Comparison of ENCODE assay signal across 12 cellular contexts in genomic region chrX:1661922-1662221, GRCh38. TPM values are rescaled to one million over a fixed set of nuclear protein-coding genes. Genes with fewer than 3 reads are reported as not detected.
DNase-seq lines count a peak whose midpoint lies in the region; ATAC-seq, FAIRE-seq and TF ChIP-seq lines count a peak whose summit lies in the region.
"Had no signal": no experiment of that assay in that cellular context is flagged by ENCODE, and none has a peak within 500 bp of the region (broad histone marks: within the 10 kb centered on the region; RNA-seq: fewer than 3 reads in every experiment).

No MANE protein-coding gene starts in this region.

- peaks cover 2 to 5% of the 10 kb centered on the region in 2 donors for H3K9me3 ChIP-seq in neuronal stem cell (replicated peaks in 1 of 2; ENCODE audit: control insufficient read depth in 2 of 2, insufficient read depth in 1 of 2, low read depth in 1 of 2, low read length in 2 of 2)
- no peaks in the 10 kb centered on the region for H3K9me3 ChIP-seq in HepG2 (ENCODE audit: low read length)
- H3K9me3 ChIP-seq: SJCRH30 had no signal

- H3K23ac ChIP-seq in neuronal stem cell (ENCODE audit: low read depth, low read length, poor library complexity) = no peak overlapping the region

- H3K27ac ChIP-seq in neuronal stem cell (replicated peaks; ENCODE audit: low read length) = no peak overlapping the region
- H3K27ac ChIP-seq in HepG2 (ENCODE audit: extremely low read length, insufficient read depth, low read length) = no peak overlapping the region
- H3K27ac ChIP-seq: foreskin keratinocyte, SJCRH30 had no signal

- H2BK120ac ChIP-seq in neuronal stem cell (ENCODE audit: low read depth, low read length) = no peak overlapping the region

- WGBS in neuronal stem cell (ENCODE audit: extremely low coverage in 2 of 2, insufficient read length in 2 of 2, insufficient replicate concordance in 1 of 2), 2 donors = no CpG with 5 or more reads among the region's 15 CpGs
- 86% methylated on average over 15 of the region's 15 CpGs for WGBS in HepG2 (ENCODE audit: low lambda C conversion rate)

- no peak for TF ChIP-seq RAD21 in HepG2 (CRISPR knock-in tag; IDR thresholded peaks at IDR 0.05)

- H3K27me3 ChIP-seq in neuronal stem cell (ENCODE audit: control insufficient read depth in 3 of 3, insufficient read depth in 3 of 3, low read depth in 1 of 3, low read length in 3 of 3) (no peaks in the 10 kb centered on the region), HepG2 (ENCODE audit: control insufficient read depth in 1 of 2, insufficient read depth in 2 of 2, low read length in 2 of 2) (no peaks in the 10 kb centered on the region)
- H3K27me3 ChIP-seq: foreskin keratinocyte, SJCRH30 had no signal

- H2AK5ac ChIP-seq in neuronal stem cell (ENCODE audit: low read depth, low read length) = peak overlapping the region; percentile 72

- no peak for TF ChIP-seq CTCF in HepG2 (CRISPR knock-in tag; IDR thresholded peaks at IDR 0.05)

- H3K27ac Mint-ChIP-seq in activated T-helper 1 cell treated with anti-CD3 and anti-CD28 coated beads, Interleukin-12 subunit alpha, Interleukin-12 subunit beta, Interleukin-2, Interleukin-4 antibody, amounts not matched to agents 30 ng/mL and 10 ng/mL and 1 ng/mL, durations not matched to agents 14 hours and 24 hours and 36 hours = peak overlapping the region; percentile 73

- H3K9ac ChIP-seq in neuronal stem cell (ENCODE audit: low read depth, low read length, poor library complexity) = peak overlapping the region; percentile 36
- no peak overlapping the region for H3K9ac ChIP-seq in HepG2 (ENCODE audit: insufficient read depth, low read depth, low read length)

- TF ChIP-seq POLR2A in HepG2 (IDR thresholded peaks at IDR 0.05; ENCODE audit: insufficient read depth in 1 of 2, low read depth in 2 of 2, low read length in 2 of 2) = no peak

- CTCF ChIA-PET in HepG2 (lab: Yijun Ruan, JAX; ENCODE audit: low intra/inter-chr PET ratio, low total read pairs) = no interaction called here

- POLR2A ChIA-PET in HepG2 (lab: Yijun Ruan, JAX) = no interaction called here

- H3K14ac ChIP-seq in neuronal stem cell (ENCODE audit: low read length) = no peak overlapping the region

- no peak overlapping the region for H4K91ac ChIP-seq in neuronal stem cell (ENCODE audit: low read depth, low read length, poor library complexity)

- peak overlapping the region; percentile 92 for H2BK12ac ChIP-seq in neuronal stem cell (ENCODE audit: low read length)

- TF ChIP-seq EP300 in HepG2 (IDR thresholded peaks at IDR 0.05; ENCODE audit: low read depth in 2 of 2, low read length in 2 of 2) (no peak), HepG2 (CRISPR knock-in tag; IDR thresholded peaks at IDR 0.05; ENCODE audit: borderline replicate concordance) (no peak)

- H3K4me1 ChIP-seq in neuronal stem cell (ENCODE audit: control insufficient read depth in 2 of 2, insufficient read depth in 1 of 2, low read depth in 1 of 2, low read length in 2 of 2) = peaks cover 6 to 8% of the 10 kb centered on the region in 2 donors
- no peaks in the 10 kb centered on the region for H3K4me1 ChIP-seq in HepG2 (ENCODE audit: insufficient read depth, low read length)

- H3K18ac ChIP-seq in neuronal stem cell (ENCODE audit: low read length) = peak overlapping the region; percentile 75

- no peak overlapping the region for H4K8ac ChIP-seq in neuronal stem cell (ENCODE audit: low read depth, low read length)

- no peak for DNase-seq in activated T-helper 1 cell treated with anti-CD3 and anti-CD28 coated beads, Interleukin-12 subunit alpha, Interleukin-12 subunit beta, Interleukin-2, Interleukin-4 antibody, amounts not matched to agents 30 ng/mL and 10 ng/mL and 1 ng/mL, durations not matched to agents 14 hours and 24 hours and 36 hours (ENCODE audit: low spot score)
- DNase-seq in neuronal stem cell (ENCODE audit: low spot score) = no peak
- DNase-seq in HepG2 (ENCODE audit: low spot score) = no peak
- DNase-seq: foreskin keratinocyte, kidney glomerular epithelial cell, NCI-H1417, SJCRH30 had no signal

- H3K27me3 Mint-ChIP-seq in activated T-helper 1 cell treated with anti-CD3 and anti-CD28 coated beads, Interleukin-12 subunit alpha, Interleukin-12 subunit beta, Interleukin-2, Interleukin-4 antibody, amounts not matched to agents 30 ng/mL and 10 ng/mL and 1 ng/mL, durations not matched to agents 14 hours and 24 hours and 36 hours (ENCODE audit: insufficient read depth) = no peaks in the 10 kb centered on the region

- peak overlapping the region; percentile 75 for H2BK15ac ChIP-seq in neuronal stem cell (ENCODE audit: low read length)

- peak overlapping the region; percentile 84 for H3K4me3 Mint-ChIP-seq in activated T-helper 1 cell treated with anti-CD3 and anti-CD28 coated beads, Interleukin-12 subunit alpha, Interleukin-12 subunit beta, Interleukin-2, Interleukin-4 antibody, amounts not matched to agents 30 ng/mL and 10 ng/mL and 1 ng/mL, durations not matched to agents 14 hours and 24 hours and 36 hours

- no peak overlapping the region for H3K4ac ChIP-seq in neuronal stem cell (ENCODE audit: low read length)

- H2BK5ac ChIP-seq in neuronal stem cell (ENCODE audit: low read length) = no peak overlapping the region

- in situ Hi-C loops in HepG2 (cut with HindIII; ENCODE audit: extremely low pct_ligation_motif_present, low pct_unique_long_range_greater_than_20kb) = no loop called here

- H3K79me1 ChIP-seq in neuronal stem cell (ENCODE audit: low read depth, low read length) = peaks cover 1% of the 10 kb centered on the region

- peak overlapping the region; percentile 52; the same call in 1 of the 2 replicates for H3K4me3 ChIP-seq in GM08714 (ENCODE audit: low read length)
- H3K4me3 ChIP-seq in neuronal stem cell (ENCODE audit: low read length in 2 of 2) = no peak overlapping the region
- H3K4me3 ChIP-seq in HepG2 (replicated peaks in 1 of 3; ENCODE audit: insufficient read depth in 1 of 3, low read depth in 2 of 3, low read length in 3 of 3) = no peak overlapping the region
- H3K4me3 ChIP-seq: SJCRH30 had no signal

- H3K36me3 ChIP-seq in neuronal stem cell (replicated peaks in 1 of 2; ENCODE audit: control insufficient read depth in 2 of 2, insufficient read depth in 2 of 2, low read length in 2 of 2) (no peaks in the 10 kb centered on the region), HepG2 (replicated peaks in 1 of 2; ENCODE audit: control insufficient read depth in 1 of 2, insufficient read depth in 2 of 2, low read length in 2 of 2) (no peaks in the 10 kb centered on the region)
- H3K36me3 ChIP-seq: SJCRH30 had no signal

- ATAC-seq in HG02884 (IDR thresholded peaks at IDR 0.05; ENCODE audit: unreplicated experiment) (peak; percentile 1), HepG2 (no peak), GM21528 (IDR thresholded peaks at IDR 0.05; ENCODE audit: low FRiP score, unreplicated experiment) (no peak), HG02678 (IDR thresholded peaks at IDR 0.05; ENCODE audit: unreplicated experiment) (no peak)
- ATAC-seq: foreskin keratinocyte had no signal

- intact Hi-C loops in activated T-helper 1 cell treated with anti-CD3 and anti-CD28 coated beads, Interleukin-12 subunit alpha, Interleukin-12 subunit beta, Interleukin-2, Interleukin-4 antibody, amounts not matched to agents 30 ng/mL and 10 ng/mL and 1 ng/mL, durations not matched to agents 14 hours and 24 hours and 36 hours (cut with micrococcal nuclease) = loop anchor here (1.0 to 5.0 kb wide), 5 partner anchors 20 to 947 kb away; partner anchors contain the start of genes DHRSX, SLC25A6 and ZBED1
- intact Hi-C loops in HepG2 (cut with micrococcal nuclease; ENCODE audit: unreplicated experiment) = no loop called here

- no TSS peak for BruUV-seq in HepG2 (replicated peaks; lab: Mats Ljungman, UMichigan)

- H4K20me1 ChIP-seq in HepG2 (ENCODE audit: insufficient read depth, low read length) = no peaks in the 10 kb centered on the region

- no peaks in the 10 kb centered on the region for H3K9me3 Mint-ChIP-seq in activated T-helper 1 cell treated with anti-CD3 and anti-CD28 coated beads, Interleukin-12 subunit alpha, Interleukin-12 subunit beta, Interleukin-2, Interleukin-4 antibody, amounts not matched to agents 30 ng/mL and 10 ng/mL and 1 ng/mL, durations not matched to agents 14 hours and 24 hours and 36 hours

- no peak overlapping the region for H2AFZ ChIP-seq in neuronal stem cell (ENCODE audit: low read length)
- no peak overlapping the region for H2AFZ ChIP-seq in HepG2 (ENCODE audit: low read length)

- no peaks in the 10 kb centered on the region for H3K79me2 ChIP-seq in HepG2 (ENCODE audit: insufficient read depth, low read length)

- H3K4me2 ChIP-seq in neuronal stem cell (ENCODE audit: insufficient read depth, low read length, poor library complexity, severe bottlenecking) (no peak overlapping the region), HepG2 (ENCODE audit: low read depth, low read length) (no peak overlapping the region)

- H3K4me1 Mint-ChIP-seq in activated T-helper 1 cell treated with anti-CD3 and anti-CD28 coated beads, Interleukin-12 subunit alpha, Interleukin-12 subunit beta, Interleukin-2, Interleukin-4 antibody, amounts not matched to agents 30 ng/mL and 10 ng/mL and 1 ng/mL, durations not matched to agents 14 hours and 24 hours and 36 hours (ENCODE audit: low read depth) = peaks cover 47% of the 10 kb centered on the region

- FAIRE-seq in HepG2 (lab: Jason Lieb, UNC) = no peak

- H3K36me3 Mint-ChIP-seq in activated T-helper 1 cell treated with anti-CD3 and anti-CD28 coated beads, Interleukin-12 subunit alpha, Interleukin-12 subunit beta, Interleukin-2, Interleukin-4 antibody, amounts not matched to agents 30 ng/mL and 10 ng/mL and 1 ng/mL, durations not matched to agents 14 hours and 24 hours and 36 hours (ENCODE audit: low read depth) = peaks cover 30% of the 10 kb centered on the region

RNA-seq across cellular contexts. Expression of gene ASMT, which starts 47.0 kb away (rescaled TPM):
- total RNA-seq in activated T-helper 1 cell treated with anti-CD3 and anti-CD28 coated beads, Interleukin-12 subunit alpha, Interleukin-12 subunit beta, Interleukin-2, Interleukin-4 antibody, amounts not matched to agents 30 ng/mL and 10 ng/mL and 1 ng/mL, durations not matched to agents 14 hours and 24 hours and 36 hours = not detected in 2 replicates
- polyA plus RNA-seq in neuronal stem cell (2013, experiment 1 of 2) = not detected
- polyA plus RNA-seq in neuronal stem cell (2013, experiment 2 of 2) = 0.06 TPM
- not detected in 2 replicates for total RNA-seq in HepG2 (2016; rRNA removed; fragmentation: Illumina TruSeq; extraction: Trizol)
- not detected in 2 replicates for total RNA-seq in HepG2 (2016; cell fraction: cytosol; rRNA removed; fragmentation: Illumina TruSeq; extraction: Trizol; ENCODE audit: low read depth)
- not detected in 2 replicates for total RNA-seq in HepG2 (2016; cell fraction: insoluble cytoplasmic fraction; rRNA removed; fragmentation: Illumina TruSeq; extraction: Trizol)
- total RNA-seq in HepG2 (2016; cell fraction: membrane; rRNA removed; fragmentation: Illumina TruSeq; extraction: Trizol) = not detected in 2 replicates
- not detected in 2 replicates for total RNA-seq in HepG2 (2016; cell fraction: nucleus; rRNA removed; fragmentation: Illumina TruSeq; extraction: Trizol)
- 0.04 and 0.33 TPM in 2 replicates for polyA plus RNA-seq in HepG2 (2011; rRNA removed)
- 0.04 and 0.06 TPM in 2 replicates for polyA plus RNA-seq in HepG2 (2011; cell fraction: cytosol; rRNA removed)
- not detected in 2 replicates for polyA plus RNA-seq in HepG2 (2011; cell fraction: nucleus; rRNA removed)
- polyA plus RNA-seq in HepG2 (2012) = not detected in 2 replicates
- polyA plus RNA-seq in HepG2 (2016; cell fraction: cytosol; fragmentation: Illumina TruSeq; extraction: Trizol; ENCODE audit: low read depth) = 0.14 TPM in 1 of 2 replicates, not detected in the other
- polyA plus RNA-seq in HepG2 (2016; cell fraction: insoluble cytoplasmic fraction; fragmentation: Illumina TruSeq; extraction: Trizol; ENCODE audit: low read depth) = not detected in 2 replicates
- polyA plus RNA-seq in HepG2 (2016; cell fraction: membrane; fragmentation: Illumina TruSeq; extraction: Trizol; ENCODE audit: low read depth) = 0.15 TPM in 1 of 2 replicates, not detected in the other
- not detected in 2 replicates for polyA plus RNA-seq in HepG2 (2016; cell fraction: nucleus; fragmentation: Illumina TruSeq; extraction: Trizol; ENCODE audit: insufficient read depth, low read depth)
- not detected in 2 replicates for polyA minus RNA-seq in HepG2 (2011; rRNA and poly(A)+ RNA removed; ENCODE audit: low replicate concordance)
- polyA minus RNA-seq in HepG2 (2011; cell fraction: cytosol; rRNA and poly(A)+ RNA removed) = not detected in 2 replicates
- not detected in 2 replicates for polyA minus RNA-seq in HepG2 (2011; cell fraction: nucleus; rRNA and poly(A)+ RNA removed)
- total RNA-seq: dermis blood vessel endothelial cell, foreskin keratinocyte, SJCRH30 had no signal
- polyA plus RNA-seq: foreskin keratinocyte had no signal
